ENCODE assay signal across 31 cellular contexts in the genomic region with DNA sequence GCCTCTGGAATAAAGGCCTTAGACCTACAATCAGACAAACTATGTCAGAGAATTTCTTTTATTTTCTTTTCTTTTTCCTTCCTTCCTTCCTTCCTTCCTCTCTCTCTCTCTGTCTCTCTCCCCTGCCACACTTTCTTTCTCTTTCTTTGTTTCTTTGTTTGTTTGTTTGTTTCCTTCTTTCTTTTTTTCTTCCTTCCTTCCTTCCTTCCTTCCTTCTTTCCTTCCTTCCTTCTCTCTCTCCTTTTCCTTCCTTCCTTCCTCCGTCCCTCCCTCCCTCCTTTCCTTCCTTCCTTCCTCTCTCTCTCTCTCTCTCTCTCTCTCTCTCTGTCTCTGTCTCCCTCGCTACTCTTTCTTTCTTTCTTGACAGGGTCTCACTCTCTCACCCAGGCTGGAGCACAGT.
"Had no signal": no experiment of that assay in that cellular context is flagged by ENCODE, and none has a peak within 500 bp of the region (broad histone marks: within the 10 kb centered on the region; RNA-seq: fewer than 3 reads in every experiment).

No MANE protein-coding gene starts in this region.

- ATAC-seq: activated CD4-positive, CD25-positive, alpha-beta regulatory T cell treated with anti-CD3 and anti-CD28 coated beads, Interleukin-2, amount 50 U/mL, for 24 hours; activated CD8-positive, alpha-beta T cell treated with anti-CD3 and anti-CD28 coated beads for 36 hours; activated naive CD8-positive, alpha-beta T cell treated with anti-CD3 and anti-CD28 coated beads, Interleukin-2, amount 50 U/mL, for 24 hours; activated T-cell treated with anti-CD3 and anti-CD28 coated beads, Interleukin-2, amount 50 U/mL, for 4 hours; foreskin keratinocyte; gastrocnemius medialis; heart left ventricle had no signal

- H3K27me3 ChIP-seq: breast epithelium, foreskin keratinocyte, gastrocnemius medialis had no signal

- H3K4me3 Mint-ChIP-seq: activated CD8-positive, alpha-beta T cell treated with anti-CD3 and anti-CD28 coated beads for 36 hours; activated naive CD8-positive, alpha-beta T cell treated with anti-CD3 and anti-CD28 coated beads for 36 hours; activated naive CD8-positive, alpha-beta T cell treated with anti-CD3 and anti-CD28 coated beads, Interleukin-2, amount 50 U/mL, for 24 hours; activated T-cell treated with anti-CD3 and anti-CD28 coated beads, Interleukin-2, amount 50 U/mL, for 4 hours; activated T-helper 1 cell treated with anti-CD3 and anti-CD28 coated beads, Interleukin-12 subunit alpha, Interleukin-12 subunit beta, Interleukin-2, Interleukin-4 antibody, amounts not matched to agents 30 ng/mL and 10 ng/mL and 1 ng/mL, durations not matched to agents 14 hours and 24 hours and 36 hours; dendritic cell treated with granulocyte-macrophage colony-stimulating factor and Interleukin-4, amounts not matched to agents 40 ng/mL and 50 ng/mL, for 4 days had no signal

- H3K9me3 ChIP-seq: adrenal gland, breast epithelium, esophagus muscularis mucosa, gastrocnemius medialis, heart left ventricle had no signal

- H3K4me1 Mint-ChIP-seq: activated naive CD8-positive, alpha-beta T cell treated with anti-CD3 and anti-CD28 coated beads for 36 hours; activated naive CD8-positive, alpha-beta T cell treated with anti-CD3 and anti-CD28 coated beads, Interleukin-2, amount 50 U/mL, for 24 hours had no signal

- H3K36me3 ChIP-seq: adrenal gland, breast epithelium, cardiac muscle cell, esophagus muscularis mucosa, gastrocnemius medialis, heart left ventricle had no signal

- H3K27ac Mint-ChIP-seq: activated CD8-positive, alpha-beta T cell treated with anti-CD3 and anti-CD28 coated beads for 36 hours; activated naive CD8-positive, alpha-beta T cell treated with anti-CD3 and anti-CD28 coated beads for 36 hours; activated naive CD8-positive, alpha-beta T cell treated with anti-CD3 and anti-CD28 coated beads, Interleukin-2, amount 50 U/mL, for 24 hours; activated T-helper 1 cell treated with anti-CD3 and anti-CD28 coated beads, Interleukin-12 subunit alpha, Interleukin-12 subunit beta, Interleukin-2, Interleukin-4 antibody, amounts not matched to agents 30 ng/mL and 10 ng/mL and 1 ng/mL, durations not matched to agents 14 hours and 24 hours and 36 hours; activated T-helper 2 cell treated with anti-CD3 and anti-CD28 coated beads, Interferon-gamma antibody, Interleukin-2, Interleukin-4, amounts not matched to agents 10 μg/mL and 5 μg/mL and 100 μg/mL, durations not matched to agents 14 hours and 24 hours and 36 hours; brain; dendritic cell treated with granulocyte-macrophage colony-stimulating factor and Interleukin-4, amounts not matched to agents 40 ng/mL and 50 ng/mL, for 4 days; endodermal cell had no signal

- H3K36me3 Mint-ChIP-seq: activated naive CD8-positive, alpha-beta T cell treated with anti-CD3 and anti-CD28 coated beads for 36 hours; brain had no signal

- DNase-seq: activated CD4-positive, alpha-beta T cell treated with anti-CD3 and anti-CD28 coated beads for 48 hours; activated CD4-positive, alpha-beta T cell treated with anti-CD3 and anti-CD28 coated beads, Interleukin-2, amount 50 U/mL, for 1 hour; activated CD4-positive, alpha-beta T cell treated with anti-CD3 and anti-CD28 coated beads, Interleukin-2, amount 50 U/mL, for 48 hours; activated CD8-positive, alpha-beta memory T cell treated with anti-CD3 and anti-CD28 coated beads for 24 hours; activated CD8-positive, alpha-beta T cell treated with anti-CD3 and anti-CD28 coated beads for 36 hours; activated effector memory CD4-positive, alpha-beta T cell treated with anti-CD3 and anti-CD28 coated beads, Interleukin-2, amount 50 U/mL, for 16 hours; activated naive CD4-positive, alpha-beta T cell treated with anti-CD3 and anti-CD28 coated beads, Interleukin-2, amount 50 U/mL, for 16 hours; activated naive CD8-positive, alpha-beta T cell treated with anti-CD3 and anti-CD28 coated beads for 36 hours; activated naive CD8-positive, alpha-beta T cell treated with anti-CD3 and anti-CD28 coated beads, Interleukin-2, amount 50 U/mL, for 24 hours; activated T-cell treated with anti-CD3 and anti-CD28 coated beads, Interleukin-2, amount 50 U/mL, for 4 hours; adrenal gland; amygdala; aorta; central memory CD4-positive, alpha-beta T cell; cerebellar nuclear complex; dorsolateral prefrontal cortex; effector memory CD4-positive, alpha-beta T cell; endodermal cell; foreskin keratinocyte; gastrocnemius medialis; glutamatergic neuron; heart left ventricle had no signal

- H3K4me1 ChIP-seq: adrenal gland, breast epithelium, esophagus muscularis mucosa, gastrocnemius medialis, heart left ventricle had no signal

- H3K27ac ChIP-seq: adrenal gland, breast epithelium, cardiac muscle cell, coronary artery, dorsolateral prefrontal cortex, esophagus muscularis mucosa, foreskin keratinocyte, gastrocnemius medialis, heart left ventricle had no signal

- H3K9me3 Mint-ChIP-seq: activated CD8-positive, alpha-beta T cell treated with anti-CD3 and anti-CD28 coated beads for 36 hours; activated naive CD8-positive, alpha-beta T cell treated with anti-CD3 and anti-CD28 coated beads for 36 hours; activated naive CD8-positive, alpha-beta T cell treated with anti-CD3 and anti-CD28 coated beads, Interleukin-2, amount 50 U/mL, for 24 hours; activated T-cell treated with anti-CD3 and anti-CD28 coated beads, Interleukin-2, amount 50 U/mL, for 4 hours; activated T-helper 1 cell treated with anti-CD3 and anti-CD28 coated beads, Interleukin-12 subunit alpha, Interleukin-12 subunit beta, Interleukin-2, Interleukin-4 antibody, amounts not matched to agents 30 ng/mL and 10 ng/mL and 1 ng/mL, durations not matched to agents 14 hours and 24 hours and 36 hours; activated T-helper 2 cell treated with anti-CD3 and anti-CD28 coated beads, Interferon-gamma antibody, Interleukin-2, Interleukin-4, amounts not matched to agents 10 μg/mL and 5 μg/mL and 100 μg/mL, durations not matched to agents 14 hours and 24 hours and 36 hours; brain; dendritic cell treated with granulocyte-macrophage colony-stimulating factor and Interleukin-4, amounts not matched to agents 40 ng/mL and 50 ng/mL, for 4 days; endodermal cell had no signal

- H3K4me3 ChIP-seq: adrenal gland, breast epithelium, cardiac muscle cell, coronary artery, dorsolateral prefrontal cortex, esophagus muscularis mucosa, gastrocnemius medialis, heart left ventricle had no signal

- H3K27me3 Mint-ChIP-seq: activated naive CD8-positive, alpha-beta T cell treated with anti-CD3 and anti-CD28 coated beads for 36 hours had no signal
